ENCODE assay signal across 8 cellular contexts in the genomic region with DNA sequence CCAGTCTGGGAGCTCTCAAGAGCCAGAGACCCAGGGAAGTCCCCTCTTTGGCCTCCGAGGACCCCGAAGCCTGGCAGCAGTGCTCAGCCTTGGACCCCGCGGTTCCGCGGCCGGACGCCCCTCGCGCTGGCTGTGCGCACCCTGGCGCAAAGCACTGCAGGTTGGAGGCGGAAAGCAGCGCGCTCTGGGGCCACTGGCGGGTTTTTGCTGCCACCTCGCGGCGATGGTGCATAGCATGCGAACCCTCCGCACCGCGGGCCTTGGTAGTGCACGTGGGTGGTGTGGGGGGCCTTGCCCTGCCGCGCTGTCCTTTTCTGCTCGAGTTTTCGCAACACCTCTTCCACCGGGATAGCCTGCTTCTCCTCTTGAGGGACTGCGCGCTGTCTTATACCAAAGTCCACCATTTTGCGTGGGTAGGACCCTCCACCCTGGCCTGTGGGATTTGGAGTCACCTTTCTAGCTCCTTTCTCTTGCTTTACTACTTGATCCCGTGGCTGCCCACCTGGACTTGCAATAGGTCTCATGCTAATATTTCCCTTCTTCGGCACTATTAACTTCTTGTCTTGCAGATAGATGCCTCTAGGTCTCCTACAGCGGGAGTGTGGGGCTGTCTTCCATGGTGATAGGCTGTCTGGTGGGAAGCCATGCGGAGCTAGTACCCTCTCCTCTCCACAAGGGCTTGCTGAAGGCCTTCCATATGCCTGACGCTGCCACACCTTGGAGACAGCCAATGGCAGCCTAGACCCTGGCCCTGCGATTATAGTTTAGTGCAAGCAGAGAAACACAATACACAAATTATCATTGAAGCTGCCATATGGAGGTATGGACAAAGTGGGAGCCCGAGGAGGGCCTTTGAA. TPM values are rescaled to one million over a fixed set of nuclear protein-coding genes. Genes with fewer than 3 reads are reported as not detected.
DNase-seq lines count a peak whose midpoint lies in the region; ATAC-seq and TF ChIP-seq lines count a peak whose summit lies in the region.

No MANE protein-coding gene starts in this region.

- no peak overlapping the region for H3K9ac ChIP-seq in adipocyte (ENCODE audit: low read length)

- H3K27me3 ChIP-seq in adipocyte (replicated peaks; ENCODE audit: control insufficient read depth, insufficient read depth, low read length): peaks cover 36% of the 10 kb centered on the region

- no peaks in the 10 kb centered on the region for H3K9me3 ChIP-seq in adipocyte (ENCODE audit: control insufficient read depth, low read length)

- DNase-seq in COLO829 (ENCODE audit: low spot score): peak; percentile 66
- DNase-seq in NB4 (ENCODE audit: low read depth): peak; percentile 79
- peak; percentile 24 to 61 (median 55) for DNase-seq in T-helper 1 cell
- DNase-seq in adipocyte (ENCODE audit: low read depth): peak; percentile 93
- peak; percentile 83 for DNase-seq in left ventricle myocardium superior
- no peak for DNase-seq in retinal pigment epithelial cell (ENCODE audit: low read depth)

- peaks cover 44% of the 10 kb centered on the region for H3K4me1 ChIP-seq in adipocyte (ENCODE audit: control insufficient read depth, insufficient read depth, low read length)

- ATAC-seq in GM21737 (IDR thresholded peaks at IDR 0.05; ENCODE audit: unreplicated experiment) (peak; percentile 48), left ventricle myocardium superior (peak; percentile 85), GM18505 (IDR thresholded peaks at IDR 0.05; ENCODE audit: unreplicated experiment) (no peak)

- TF ChIP-seq CTCF in NB4 (IDR thresholded peaks at IDR 0.05; ENCODE audit: low read depth, low read length) (peak; percentile 81), retinal pigment epithelial cell (conservative IDR thresholded peaks at IDR 0.05; ENCODE audit: low read depth, low read length) (peak; percentile 79)

- H3K4me3 ChIP-seq in NB4 (ENCODE audit: low read depth, low read length) (no peak overlapping the region), adipocyte (ENCODE audit: low read length) (peak overlapping the region; percentile 31), retinal pigment epithelial cell (ENCODE audit: low read length) (peak overlapping the region; percentile 55)

- intact Hi-C loops in left ventricle myocardium superior (cut with micrococcal nuclease): loop anchor here (5.0 to 10.0 kb wide), 2 partner anchors 474 to 561 kb away; no protein-coding TSS in a partner anchor

- TF ChIP-seq POLR2A in NB4 (IDR thresholded peaks at IDR 0.05; ENCODE audit: extremely low read depth, insufficient read length) (no peak), GM18505 (IDR thresholded peaks at IDR 0.05; ENCODE audit: borderline replicate concordance, extremely low read depth, insufficient read depth, insufficient read length) (no peak)

- no peaks in the 10 kb centered on the region for H3K36me3 ChIP-seq in adipocyte (ENCODE audit: control insufficient read depth, insufficient read depth, low read length, severe bottlenecking)

RNA-seq across cellular contexts. Expression of a gene that starts 14.3 kb away (rescaled TPM):
- total RNA-seq in left ventricle myocardium superior: not detected

RNA-seq across cellular contexts. Expression of a gene that starts 53.4 kb away (rescaled TPM):
- total RNA-seq in left ventricle myocardium superior: 0.40 TPM
